Comparison of ENCODE assay signal across 10 cellular contexts in genomic region chr1:88549536-88549935, GRCh38.
A peak's percentile ranks its signal among the peaks of the same experiment; 100 is the strongest.
DNase-seq lines count a peak whose midpoint lies in the region; ATAC-seq, FAIRE-seq and TF ChIP-seq lines count a peak whose summit lies in the region.
"Had no signal": no experiment of that assay in that cellular context is flagged by ENCODE, and none has a peak within 500 bp of the region (broad histone marks: within the 10 kb centered on the region; RNA-seq: fewer than 3 reads in every experiment).

No MANE protein-coding gene starts in this region.

- H3K18ac ChIP-seq in neuronal stem cell (ENCODE audit: low read length), result no peak overlapping the region

- no peak overlapping the region for H2BK5ac ChIP-seq in neuronal stem cell (ENCODE audit: low read length)

- H3K27me3 Mint-ChIP-seq in immature natural killer cell (ENCODE audit: low read depth in 3 of 3), result peaks cover 2 to 9% (median 5%) of the 10 kb centered on the region in 3 donors
- H3K27me3 Mint-ChIP-seq: stimulated activated naive CD8-positive, alpha-beta T cell treated with anti-CD3 and anti-CD28 coated beads, Interleukin-15, amount 100 ng/mL, for 72 hours had no signal

- no peaks in the 10 kb centered on the region for H3K27me3 ChIP-seq in neuronal stem cell (ENCODE audit: control insufficient read depth in 3 of 3, insufficient read depth in 3 of 3, low read depth in 1 of 3, low read length in 3 of 3)

- no peak overlapping the region for H3K9ac ChIP-seq in neuronal stem cell (ENCODE audit: low read depth, low read length, poor library complexity)

- H3K4me2 ChIP-seq in neuronal stem cell (ENCODE audit: insufficient read depth, low read length, poor library complexity, severe bottlenecking), result no peak overlapping the region

- H2AFZ ChIP-seq in neuronal stem cell (ENCODE audit: low read length), result no peak overlapping the region

- no peaks in the 10 kb centered on the region for H3K9me3 ChIP-seq in neuronal stem cell (replicated peaks in 1 of 2; ENCODE audit: control insufficient read depth in 2 of 2, insufficient read depth in 1 of 2, low read depth in 1 of 2, low read length in 2 of 2)

- H3K4me1 ChIP-seq in neuronal stem cell (ENCODE audit: control insufficient read depth in 2 of 2, insufficient read depth in 1 of 2, low read depth in 1 of 2, low read length in 2 of 2), result no peaks in the 10 kb centered on the region

- FAIRE-seq in endometrium (lab: Jason Lieb, UNC), result peak; percentile 50

- H2BK12ac ChIP-seq in neuronal stem cell (ENCODE audit: low read length), result no peak overlapping the region

- no peak overlapping the region for H2BK15ac ChIP-seq in neuronal stem cell (ENCODE audit: low read length)

- no CpG with 5 or more reads among the region's 1 CpG for WGBS in neuronal stem cell (ENCODE audit: extremely low coverage in 2 of 2, insufficient read length in 2 of 2, insufficient replicate concordance in 1 of 2), 2 donors

- no peak for ATAC-seq in HG02642 (IDR thresholded peaks at IDR 0.05; ENCODE audit: poor library complexity, unreplicated experiment)
- ATAC-seq: activated CD8-positive, alpha-beta T cell treated with anti-CD3 and anti-CD28 coated beads, Interleukin-2, amount 10 ng/mL, durations not matched to agents 7 days and 5 days; stimulated activated naive CD8-positive, alpha-beta T cell treated with anti-CD3 and anti-CD28 coated beads, Interleukin-15, amount 100 ng/mL, for 72 hours had no signal

- no peak overlapping the region for H3K14ac ChIP-seq in neuronal stem cell (ENCODE audit: low read length)

- no peaks in the 10 kb centered on the region for H3K79me1 ChIP-seq in neuronal stem cell (ENCODE audit: low read depth, low read length)

- no peak overlapping the region for H4K8ac ChIP-seq in neuronal stem cell (ENCODE audit: low read depth, low read length)

- H2AK5ac ChIP-seq in neuronal stem cell (ENCODE audit: low read depth, low read length), result no peak overlapping the region

- no peak overlapping the region for H3K4ac ChIP-seq in neuronal stem cell (ENCODE audit: low read length)

- no peaks in the 10 kb centered on the region for H3K4me1 Mint-ChIP-seq in immature natural killer cell
- H3K4me1 Mint-ChIP-seq: stimulated activated naive CD8-positive, alpha-beta T cell treated with anti-CD3 and anti-CD28 coated beads, Interleukin-15, amount 100 ng/mL, for 72 hours had no signal

- no peak for TF ChIP-seq POLR2A in NB4 (IDR thresholded peaks at IDR 0.05; ENCODE audit: extremely low read depth, insufficient read length)

- H3K4me3 ChIP-seq in NB4 (ENCODE audit: low read depth, low read length) (no peak overlapping the region), neuronal stem cell (ENCODE audit: low read length in 2 of 2) (no peak overlapping the region)

- H4K91ac ChIP-seq in neuronal stem cell (ENCODE audit: low read depth, low read length, poor library complexity), result no peak overlapping the region

- H2BK120ac ChIP-seq in neuronal stem cell (ENCODE audit: low read depth, low read length), result no peak overlapping the region

- peaks cover 0 to 1% (median 0%) of the 10 kb centered on the region in 6 donors for H3K9me3 Mint-ChIP-seq in immature natural killer cell
- H3K9me3 Mint-ChIP-seq: stimulated activated naive CD8-positive, alpha-beta T cell treated with anti-CD3 and anti-CD28 coated beads, Interleukin-15, amount 100 ng/mL, for 72 hours had no signal

- H3K27ac ChIP-seq in neuronal stem cell (replicated peaks; ENCODE audit: low read length), result no peak overlapping the region

- DNase-seq in ELR (ENCODE audit: low read depth) (peak; percentile 19), NB4 (ENCODE audit: low read depth) (peak; percentile 7), neuronal stem cell (ENCODE audit: low spot score) (peak; percentile 5), NCI-H1092 treated with DMSO at 0.1 percent for 48 hours (lab: John Stamatoyannopoulos, UW) (no peak), immature natural killer cell (no peak)
- DNase-seq: activated CD8-positive, alpha-beta T cell treated with anti-CD3 and anti-CD28 coated beads, Interleukin-2, amount 10 ng/mL, durations not matched to agents 7 days and 5 days; caudate nucleus; stimulated activated naive CD8-positive, alpha-beta T cell treated with anti-CD3 and anti-CD28 coated beads, Interleukin-15, amount 100 ng/mL, for 72 hours had no signal

- H3K36me3 ChIP-seq in neuronal stem cell (replicated peaks in 1 of 2; ENCODE audit: control insufficient read depth in 2 of 2, insufficient read depth in 2 of 2, low read length in 2 of 2), result no peaks in the 10 kb centered on the region

- no peaks in the 10 kb centered on the region for H3K36me3 Mint-ChIP-seq in immature natural killer cell

- no peak for TF ChIP-seq CTCF in NB4 (IDR thresholded peaks at IDR 0.05; ENCODE audit: low read depth, low read length)

- H3K23ac ChIP-seq in neuronal stem cell (ENCODE audit: low read depth, low read length, poor library complexity), result no peak overlapping the region

- no peak overlapping the region for H3K27ac Mint-ChIP-seq in immature natural killer cell
- H3K27ac Mint-ChIP-seq: activated CD8-positive, alpha-beta T cell treated with anti-CD3 and anti-CD28 coated beads, Interleukin-2, amount 10 ng/mL, durations not matched to agents 7 days and 5 days; stimulated activated naive CD8-positive, alpha-beta T cell treated with anti-CD3 and anti-CD28 coated beads, Interleukin-15, amount 100 ng/mL, for 72 hours had no signal

- no peak overlapping the region for H3K4me3 Mint-ChIP-seq in immature natural killer cell
- H3K4me3 Mint-ChIP-seq: activated CD8-positive, alpha-beta T cell treated with anti-CD3 and anti-CD28 coated beads, Interleukin-2, amount 10 ng/mL, durations not matched to agents 7 days and 5 days; stimulated activated naive CD8-positive, alpha-beta T cell treated with anti-CD3 and anti-CD28 coated beads, Interleukin-15, amount 100 ng/mL, for 72 hours had no signal

Comparison
In these comparisons a context has a peak if more than half of its experiments do, and no peak if none do; other contexts are left out.
1. DNase-seq: peak in ELR (single experiment), NB4 (single experiment) and neuronal stem cell (single experiment); none in NCI-H1092 treated with DMSO at 0.1 percent for 48 hours (single experiment) and immature natural killer cell (0 of 3).